ENCODE assay signal across 8 cellular contexts in genomic region chr11:114159320-114159719, GRCh38.
A peak's percentile ranks its signal among the peaks of the same experiment; 100 is the strongest.
DNase-seq lines count a peak whose midpoint lies in the region; ATAC-seq and TF ChIP-seq lines count a peak whose summit lies in the region.

No MANE protein-coding gene starts in this region.

- H3K27me3 Mint-ChIP-seq in activated CD4-positive, alpha-beta memory T cell treated with anti-CD3 and anti-CD28 coated beads for 36 hours: no peaks in the 10 kb centered on the region
- H3K27me3 Mint-ChIP-seq in glutamatergic neuron (ENCODE audit: unreplicated experiment): peaks cover 2% of the 10 kb centered on the region

- CTCF ChIA-PET in HCT116 (lab: Charles Lee): no interaction called here
- CTCF ChIA-PET in activated CD4-positive, alpha-beta memory T cell treated with anti-CD3 and anti-CD28 coated beads for 36 hours (lab: Charles Lee): interaction anchor here (0.7 to 1.6 kb wide), 2 partner anchors 9 to 20 kb away, joined by 3 to 5 read pairs; no protein-coding TSS in a partner anchor

- RAD21 ChIA-PET in HCT116 (lab: Charles Lee; ENCODE audit: low non-redundant PET in 1 of 2, low total read pairs in 2 of 2, uncharacterized antibody in 2 of 2, unreplicated experiment in 2 of 2): no interaction called here

- H3K36me3 Mint-ChIP-seq in activated CD4-positive, alpha-beta memory T cell treated with anti-CD3 and anti-CD28 coated beads for 36 hours: no peaks in the 10 kb centered on the region
- H3K36me3 Mint-ChIP-seq in glutamatergic neuron (ENCODE audit: unreplicated experiment): no peaks in the 10 kb centered on the region

- WGBS in sigmoid colon, 2 donors: 26 to 50% methylated on average over 5 of the region's 5 CpGs

- peak overlapping the region; percentile 47 for H3K27ac Mint-ChIP-seq in activated CD4-positive, alpha-beta memory T cell treated with anti-CD3 and anti-CD28 coated beads for 36 hours
- H3K27ac Mint-ChIP-seq in glutamatergic neuron (ENCODE audit: unreplicated experiment): peak overlapping the region; percentile 66

- DNase-seq in HCT116 (ENCODE audit: low read depth, low spot score) (no peak), glutamatergic neuron (no peak), sigmoid colon (peak; percentile 74), GM03348 (ENCODE audit: low spot score) (no peak), G401 (ENCODE audit: low spot score) (no peak)
- no peak for DNase-seq in activated CD4-positive, alpha-beta memory T cell treated with anti-CD3 and anti-CD28 coated beads for 36 hours
- no peak for DNase-seq in stimulated activated CD4-positive, alpha-beta T cell treated with anti-CD3 and anti-CD28 coated beads, Interleukin-4, amount 100 ng/mL, for 1 hour

- H2AFZ ChIP-seq in HCT116 (ENCODE audit: low read depth, low read length, poor library complexity, severe bottlenecking): peak overlapping the region; percentile 32

- H3K4me1 Mint-ChIP-seq in activated CD4-positive, alpha-beta memory T cell treated with anti-CD3 and anti-CD28 coated beads for 36 hours (ENCODE audit: low read depth): peaks cover 47% of the 10 kb centered on the region
- H3K4me1 Mint-ChIP-seq in glutamatergic neuron (ENCODE audit: low read depth, unreplicated experiment): peaks cover 29% of the 10 kb centered on the region

- no peak overlapping the region for H3K9ac ChIP-seq in HCT116 (ENCODE audit: low read length)

- POLR2A ChIA-PET in HCT116 (lab: Charles Lee): no interaction called here
- POLR2A ChIA-PET in activated CD4-positive, alpha-beta memory T cell treated with anti-CD3 and anti-CD28 coated beads for 36 hours (lab: Charles Lee): interaction anchor here (1.2 kb wide), 1 partner anchor 24 kb away, joined by 3 read pairs; no protein-coding TSS in a partner anchor

- H3K9me3 Mint-ChIP-seq in activated CD4-positive, alpha-beta memory T cell treated with anti-CD3 and anti-CD28 coated beads for 36 hours: no peaks in the 10 kb centered on the region
- peaks cover 6% of the 10 kb centered on the region for H3K9me3 Mint-ChIP-seq in glutamatergic neuron (ENCODE audit: unreplicated experiment)

- peaks cover 17 to 21% of the 10 kb centered on the region in 2 experiments for H3K4me1 ChIP-seq in HCT116 (ENCODE audit: control insufficient read depth in 1 of 2, insufficient read depth in 2 of 2, low read length in 2 of 2)
- peaks cover 0 to 93% (median 92%) of the 10 kb centered on the region in 4 donors for H3K4me1 ChIP-seq in sigmoid colon

- no peaks in the 10 kb centered on the region for H3K36me3 ChIP-seq in HCT116 (ENCODE audit: control insufficient read depth in 1 of 2, insufficient read depth in 2 of 2, low read length in 2 of 2)
- H3K36me3 ChIP-seq in sigmoid colon: peaks cover 15 to 40% (median 22%) of the 10 kb centered on the region in 4 donors

- TF ChIP-seq CTCF in HCT116 (IDR thresholded peaks at IDR 0.05 in 2 of 3, conservative IDR thresholded peaks at IDR 0.05 in 1 of 3; ENCODE audit: borderline replicate concordance in 1 of 3, insufficient read depth in 1 of 3, low read depth in 2 of 3, low read length in 2 of 3) (no peak), glutamatergic neuron (IDR thresholded peaks at IDR 0.05; ENCODE audit: partially characterized antibody, unreplicated experiment) (no peak), sigmoid colon (IDR thresholded peaks at IDR 0.05) (no peak)

- TF ChIP-seq EP300 in sigmoid colon (IDR thresholded peaks at IDR 0.05): no peak

- peaks cover 66% of the 10 kb centered on the region for H3K27me3 ChIP-seq in HCT116 (ENCODE audit: insufficient read depth, low read length)
- H3K27me3 ChIP-seq in sigmoid colon: no peaks in the 10 kb centered on the region

- intact Hi-C loops in HCT116 (cut with micrococcal nuclease): no loop called here
- intact Hi-C loops in activated CD4-positive, alpha-beta memory T cell treated with anti-CD3 and anti-CD28 coated beads for 36 hours (cut with micrococcal nuclease): no loop called here
- intact Hi-C loops in sigmoid colon (cut with DNase I): no loop called here

- TF ChIP-seq RAD21 in HCT116 (IDR thresholded peaks at IDR 0.05; ENCODE audit: low read depth): no peak

- no peak for ATAC-seq in HCT116
- no peak for ATAC-seq in GM21423 (IDR thresholded peaks at IDR 0.05; ENCODE audit: unreplicated experiment)

- H3K4me3 ChIP-seq in HCT116 (replicated peaks in 1 of 2; ENCODE audit: low read depth in 1 of 2, low read length in 2 of 2) (0 out of 4 replicates have a peak overlapping the region, but pooled peaks of 1 of the 2 experiments have one; percentile 5), sigmoid colon (no peak overlapping the region)

- no peaks in the 10 kb centered on the region for H4K20me1 ChIP-seq in HCT116 (ENCODE audit: insufficient read depth)

- H3K9me2 ChIP-seq in HCT116 (ENCODE audit: insufficient read depth): no peaks in the 10 kb centered on the region

- H3K9me3 ChIP-seq in HCT116 (ENCODE audit: control insufficient read depth in 1 of 2, insufficient read depth in 1 of 2, low read depth in 1 of 2, low read length in 2 of 2) (no peaks in the 10 kb centered on the region), sigmoid colon (no peaks in the 10 kb centered on the region)

- H3K4me3 Mint-ChIP-seq in activated CD4-positive, alpha-beta memory T cell treated with anti-CD3 and anti-CD28 coated beads for 36 hours: no peak overlapping the region
- no peak overlapping the region for H3K4me3 Mint-ChIP-seq in glutamatergic neuron (ENCODE audit: unreplicated experiment)

- in situ Hi-C loops in G401 (cut with HindIII; ENCODE audit: low sequenced_read_pairs): no loop called here

- BruUV-seq in HCT116 (replicated peaks; lab: Mats Ljungman, UMichigan): no TSS peak

- no peaks in the 10 kb centered on the region for H3K79me2 ChIP-seq in HCT116 (ENCODE audit: insufficient read depth, low read length)

- TF ChIP-seq POLR2A in HCT116 (IDR thresholded peaks at IDR 0.05; ENCODE audit: borderline replicate concordance, extremely low read depth, insufficient read depth, insufficient read length): no peak
- TF ChIP-seq POLR2A in sigmoid colon (IDR thresholded peaks at IDR 0.05): no peak

- peak overlapping the region; percentile 60 for H3K4me2 ChIP-seq in HCT116 (ENCODE audit: low read length)

- H3K27ac ChIP-seq in HCT116 (ENCODE audit: low read depth, low read length) (no peak overlapping the region), sigmoid colon (peak overlapping the region; percentile 94 to 99 (median 97))

TF ChIP-seq in HCT116, 20 proteins besides CTCF, POLR2A, EP300 and RAD21:
- TF ChIP-seq CEBPB (IDR thresholded peaks at IDR 0.05; ENCODE audit: low read depth) (no peak), FOSL1 (IDR thresholded peaks at IDR 0.05; ENCODE audit: low read depth) (peak; percentile 6; the same call in 1 of the 2 replicates), CBX3 (IDR thresholded peaks at IDR 0.05; ENCODE audit: low read depth) (no peak), ZFX (IDR thresholded peaks at IDR 0.05) (no peak), ELF1 (IDR thresholded peaks at IDR 0.05; ENCODE audit: borderline replicate concordance, low read depth) (no peak)
- TF ChIP-seq, protein P1, sequence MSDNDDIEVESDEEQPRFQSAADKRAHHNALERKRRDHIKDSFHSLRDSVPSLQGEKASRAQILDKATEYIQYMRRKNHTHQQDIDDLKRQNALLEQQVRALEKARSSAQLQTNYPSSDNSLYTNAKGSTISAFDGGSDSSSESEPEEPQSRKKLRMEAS (IDR thresholded peaks at IDR 0.05): no peak
TF ChIP-seq in HCT116: peak in this region for 1.
